8 cellular contexts compared by ENCODE assay signal in genomic region chr6:12911387-12911960, GRCh38.
DNase-seq lines count a peak whose midpoint lies in the region; ATAC-seq and TF ChIP-seq lines count a peak whose summit lies in the region.

No MANE protein-coding gene starts in this region.

- no peak overlapping the region for H3K4me2 ChIP-seq in KMS-11

- no peak overlapping the region for H3K27ac ChIP-seq in KMS-11
- H3K27ac ChIP-seq in gastroesophageal sphincter: no peak overlapping the region
- H3K27ac ChIP-seq in tibial nerve: no peak overlapping the region

- WGBS in gastroesophageal sphincter (ENCODE audit: low coverage in 1 of 2), 2 donors: 19 to 22% methylated on average over 2 of the region's 2 CpGs
- 14 to 22% methylated on average over 2 of the region's 2 CpGs for WGBS in tibial nerve, 2 donors

- in situ Hi-C loops in SK-MEL-5 (cut with HindIII; ENCODE audit: low pct_unique_long_range_greater_than_20kb, low sequenced_read_pairs): no loop called here

- no peak overlapping the region for H3K9ac ChIP-seq in KMS-11

- ATAC-seq in gastroesophageal sphincter: no peak
- no peak for ATAC-seq in activated naive CD8-positive, alpha-beta T cell treated with anti-CD3 and anti-CD28 coated beads, Interleukin-2, amount 50 U/mL, for 24 hours
- ATAC-seq in GM21529 (IDR thresholded peaks at IDR 0.05; ENCODE audit: unreplicated experiment): no peak

- DNase-seq in Calu3 (no peak), SK-MEL-5 (ENCODE audit: low read depth, low spot score) (peak; percentile 71), tibial nerve (ENCODE audit: low spot score in 2 of 2) (peak in 1 of 2 donors; percentile 50), NCI-H1930 (lab: John Stamatoyannopoulos, UW) (no peak)
- no peak for DNase-seq in activated naive CD8-positive, alpha-beta T cell treated with anti-CD3 and anti-CD28 coated beads, Interleukin-2, amount 50 U/mL, for 24 hours

- CTCF ChIA-PET in Calu3 (lab: Charles Lee): no interaction called here

- H3K4me3 ChIP-seq in KMS-11 (IDR thresholded peaks at IDR 0.05; ENCODE audit: insufficient read depth, low read depth, low read length): no peak overlapping the region
- no peak overlapping the region for H3K4me3 ChIP-seq in gastroesophageal sphincter
- no peak overlapping the region for H3K4me3 ChIP-seq in tibial nerve

- TF ChIP-seq EP300 in gastroesophageal sphincter (IDR thresholded peaks at IDR 0.05) (no peak), tibial nerve (IDR thresholded peaks at IDR 0.05) (no peak)

- TF ChIP-seq CTCF in Calu3 (IDR thresholded peaks at IDR 0.05; ENCODE audit: unreplicated experiment) (peak; percentile 14), KMS-11 (conservative IDR thresholded peaks at IDR 0.05; ENCODE audit: low read depth, low read length) (peak; percentile 67), gastroesophageal sphincter (IDR thresholded peaks at IDR 0.05) (peak; percentile 30 to 58 (median 56)), tibial nerve (IDR thresholded peaks at IDR 0.05) (peak; percentile 23 to 54 (median 40))

- no peaks in the 10 kb centered on the region for H3K36me3 Mint-ChIP-seq in Calu3 (ENCODE audit: insufficient read depth, unreplicated experiment)
- H3K36me3 Mint-ChIP-seq in activated naive CD8-positive, alpha-beta T cell treated with anti-CD3 and anti-CD28 coated beads, Interleukin-2, amount 50 U/mL, for 24 hours (ENCODE audit: low read depth): no peaks in the 10 kb centered on the region

- H3K9me3 ChIP-seq in gastroesophageal sphincter (no peaks in the 10 kb centered on the region), tibial nerve (no peaks in the 10 kb centered on the region)

- H3K4me1 Mint-ChIP-seq in Calu3 (ENCODE audit: low read depth, unreplicated experiment): no peaks in the 10 kb centered on the region
- H3K4me1 Mint-ChIP-seq in activated naive CD8-positive, alpha-beta T cell treated with anti-CD3 and anti-CD28 coated beads, Interleukin-2, amount 50 U/mL, for 24 hours: no peaks in the 10 kb centered on the region

- H2AFZ ChIP-seq in KMS-11 (ENCODE audit: low read depth): no peak overlapping the region

- H4K20me1 ChIP-seq in KMS-11 (ENCODE audit: insufficient read depth): no peaks in the 10 kb centered on the region

- H3K36me3 ChIP-seq in KMS-11 (ENCODE audit: insufficient read depth): no peaks in the 10 kb centered on the region
- no peaks in the 10 kb centered on the region for H3K36me3 ChIP-seq in gastroesophageal sphincter
- no peaks in the 10 kb centered on the region for H3K36me3 ChIP-seq in tibial nerve

- no peak overlapping the region for H3K27ac Mint-ChIP-seq in Calu3 (ENCODE audit: unreplicated experiment)
- H3K27ac Mint-ChIP-seq in activated naive CD8-positive, alpha-beta T cell treated with anti-CD3 and anti-CD28 coated beads, Interleukin-2, amount 50 U/mL, for 24 hours: no peak overlapping the region

- H3K4me3 Mint-ChIP-seq in Calu3 (ENCODE audit: low read depth, unreplicated experiment): no peak overlapping the region
- no peak overlapping the region for H3K4me3 Mint-ChIP-seq in activated naive CD8-positive, alpha-beta T cell treated with anti-CD3 and anti-CD28 coated beads, Interleukin-2, amount 50 U/mL, for 24 hours

- H3K9me3 Mint-ChIP-seq in Calu3 (ENCODE audit: low read depth, unreplicated experiment): no peaks in the 10 kb centered on the region
- no peaks in the 10 kb centered on the region for H3K9me3 Mint-ChIP-seq in activated naive CD8-positive, alpha-beta T cell treated with anti-CD3 and anti-CD28 coated beads, Interleukin-2, amount 50 U/mL, for 24 hours

- no TSS peak for BruUV-seq in Calu3 (replicated peaks; lab: Mats Ljungman, UMichigan)

- intact Hi-C loops in Calu3 (cut with micrococcal nuclease; ENCODE audit: unreplicated experiment): loop anchor here (1.0 to 5.0 kb wide), 2 partner anchors 306 to 421 kb away; no protein-coding TSS in a partner anchor

- H3K27me3 ChIP-seq in KMS-11 (ENCODE audit: insufficient read depth, low read depth) (no peaks in the 10 kb centered on the region), gastroesophageal sphincter (peaks cover 4% of the 10 kb centered on the region), tibial nerve (peaks cover 0 to 5% of the 10 kb centered on the region in 2 donors)

- no peaks in the 10 kb centered on the region for H3K79me2 ChIP-seq in KMS-11 (ENCODE audit: insufficient read depth, low read depth)

- peaks cover 81% of the 10 kb centered on the region for H3K27me3 Mint-ChIP-seq in Calu3 (ENCODE audit: unreplicated experiment)
- no peaks in the 10 kb centered on the region for H3K27me3 Mint-ChIP-seq in activated naive CD8-positive, alpha-beta T cell treated with anti-CD3 and anti-CD28 coated beads, Interleukin-2, amount 50 U/mL, for 24 hours

- no peak for TF ChIP-seq POLR2A in gastroesophageal sphincter (IDR thresholded peaks at IDR 0.05)
- no peak for TF ChIP-seq POLR2A in tibial nerve (IDR thresholded peaks at IDR 0.05)

- no peaks in the 10 kb centered on the region for H3K4me1 ChIP-seq in KMS-11 (ENCODE audit: low read depth, poor library complexity, severe bottlenecking)
- H3K4me1 ChIP-seq in gastroesophageal sphincter: no peaks in the 10 kb centered on the region
- no peaks in the 10 kb centered on the region for H3K4me1 ChIP-seq in tibial nerve

Comparison
In these comparisons a context has a peak if more than half of its experiments do, and no peak if none do; other contexts are left out.
1. CTCF ChIP-seq: peak in every context shown above with its lines; median percentile 67 in KMS-11; 56 in gastroesophageal sphincter; 40 in tibial nerve; 14 in Calu3.